In the genomic region with DNA sequence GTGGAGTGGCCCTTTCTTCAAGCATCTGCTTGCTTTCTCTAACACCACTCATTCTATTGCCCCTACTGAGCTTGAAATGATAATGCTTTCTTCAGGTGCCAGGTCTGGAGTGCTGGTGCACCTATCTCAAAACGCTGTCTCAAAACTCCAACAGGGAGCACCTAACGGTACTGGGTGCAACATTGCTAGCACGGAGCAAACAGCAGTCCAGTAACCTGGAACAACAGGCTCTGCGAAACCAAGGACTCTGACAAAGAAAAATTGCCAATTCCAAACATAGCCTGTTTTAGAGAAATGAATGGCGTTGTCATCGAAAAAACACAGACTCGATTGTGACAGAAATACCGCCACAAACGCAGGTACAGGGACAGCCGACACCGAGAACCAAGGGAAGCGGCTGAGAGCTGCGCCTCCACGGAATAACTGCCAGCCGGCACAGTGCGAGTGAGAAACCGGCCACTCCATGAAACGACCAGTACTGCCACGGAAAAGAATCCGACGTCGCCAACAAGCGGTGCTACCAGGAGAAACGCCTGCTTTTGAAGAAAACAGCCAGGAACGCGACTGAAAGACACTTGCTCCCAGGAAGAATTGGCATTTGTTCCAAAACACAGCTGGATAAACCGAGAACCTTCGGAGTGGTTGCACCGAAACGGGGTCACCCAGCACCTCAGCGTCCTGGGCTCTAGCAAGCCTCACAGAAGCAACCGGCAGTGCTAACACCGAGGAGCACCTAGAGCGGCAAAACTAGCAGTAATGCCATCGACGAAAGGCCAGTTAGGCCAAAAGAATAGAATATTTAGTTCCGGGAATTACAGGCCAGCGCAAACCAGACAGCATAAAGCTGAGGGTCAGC, we compare ENCODE assay signal across 8 cellular contexts. TPM values are rescaled to one million over a fixed set of nuclear protein-coding genes. Genes with fewer than 3 reads are reported as not detected.
A peak's percentile ranks its signal among the peaks of the same experiment; 100 is the strongest.
DNase-seq lines count a peak whose midpoint lies in the region; ATAC-seq and TF ChIP-seq lines count a peak whose summit lies in the region.

No MANE protein-coding gene starts in this region.

- H3K4me3 Mint-ChIP-seq in activated naive CD4-positive, alpha-beta T cell treated with anti-CD3 and anti-CD28 coated beads for 36 hours: peak overlapping the region; percentile 80

- WGBS in right lobe of liver (ENCODE audit: insufficient coverage, low coverage, low lambda C conversion rate, missing lambda C conversion rate): 21% methylated on average over 38 of the region's 38 CpGs
- 40 to 42% methylated on average over 37 to 38 of the region's 38 CpGs for WGBS in tibial nerve, 2 donors

- no peak for DNase-seq in activated naive CD4-positive, alpha-beta T cell treated with anti-CD3 and anti-CD28 coated beads for 36 hours
- no peak for DNase-seq in activated naive CD4-positive, alpha-beta T cell (lab: John Stamatoyannopoulos, UW)
- DNase-seq in caudate nucleus (lab: John Stamatoyannopoulos, UW) (no peak), right lobe of liver (peak in 2 of 3 donors; percentile 33 to 45), tibial nerve (ENCODE audit: low spot score in 2 of 2) (no peak), cerebellar nuclear complex (lab: John Stamatoyannopoulos, UW) (no peak), superior temporal gyrus (ENCODE audit: extremely low spot score) (no peak)

- no peaks in the 10 kb centered on the region for H3K9me3 ChIP-seq in right lobe of liver
- H3K9me3 ChIP-seq in tibial nerve: no peaks in the 10 kb centered on the region

- H3K4me1 ChIP-seq in right lobe of liver (peaks cover 0 to 7% (median 0%) of the 10 kb centered on the region in 4 donors), tibial nerve (peaks cover 0 to 8% (median 2%) of the 10 kb centered on the region in 4 donors)

- peaks cover 30% of the 10 kb centered on the region for H3K4me1 Mint-ChIP-seq in activated naive CD4-positive, alpha-beta T cell treated with anti-CD3 and anti-CD28 coated beads for 36 hours (ENCODE audit: low read depth)

- TF ChIP-seq POLR2A in right lobe of liver (IDR thresholded peaks at IDR 0.05) (no peak), tibial nerve (IDR thresholded peaks at IDR 0.05) (no peak)

- CTCF ChIA-PET in activated naive CD4-positive, alpha-beta T cell treated with anti-CD3 and anti-CD28 coated beads for 36 hours (lab: Charles Lee): interaction anchor here (0.6 to 4.8 kb wide), 10 partner anchors 7 to 128 kb away, joined by 3 to 57 read pairs (median 6); no protein-coding TSS in a partner anchor

- no peaks in the 10 kb centered on the region for H3K27me3 Mint-ChIP-seq in activated naive CD4-positive, alpha-beta T cell treated with anti-CD3 and anti-CD28 coated beads for 36 hours (ENCODE audit: low read depth)

- TF ChIP-seq CTCF in right lobe of liver (IDR thresholded peaks at IDR 0.05): no peak
- no peak for TF ChIP-seq CTCF in tibial nerve (IDR thresholded peaks at IDR 0.05)

- H3K4me3 ChIP-seq in right lobe of liver (peak overlapping the region; percentile 13 to 55 (median 15)), tibial nerve (peak overlapping the region; percentile 23 to 45 (median 28))

- ATAC-seq in right lobe of liver: no peak
- ATAC-seq in HG03095 (IDR thresholded peaks at IDR 0.05; ENCODE audit: unreplicated experiment): no peak

- H3K9me3 Mint-ChIP-seq in activated naive CD4-positive, alpha-beta T cell treated with anti-CD3 and anti-CD28 coated beads for 36 hours: no peaks in the 10 kb centered on the region

- H3K27me3 ChIP-seq in right lobe of liver (peaks cover 0 to 63% of the 10 kb centered on the region in 2 donors), tibial nerve (no peaks in the 10 kb centered on the region)

- TF ChIP-seq EP300 in tibial nerve (IDR thresholded peaks at IDR 0.05): no peak

- H3K27ac Mint-ChIP-seq in activated naive CD4-positive, alpha-beta T cell treated with anti-CD3 and anti-CD28 coated beads for 36 hours: peak overlapping the region; percentile 80

- intact Hi-C loops in activated naive CD4-positive, alpha-beta T cell treated with anti-CD3 and anti-CD28 coated beads for 36 hours (cut with micrococcal nuclease): no loop called here
- intact Hi-C loops in right lobe of liver (cut with DNase I): no loop called here

- H3K36me3 ChIP-seq in right lobe of liver: no peaks in the 10 kb centered on the region
- no peaks in the 10 kb centered on the region for H3K36me3 ChIP-seq in tibial nerve

- no peaks in the 10 kb centered on the region for H3K36me3 Mint-ChIP-seq in activated naive CD4-positive, alpha-beta T cell treated with anti-CD3 and anti-CD28 coated beads for 36 hours (ENCODE audit: low read depth)

- H3K27ac ChIP-seq in caudate nucleus (ENCODE audit: low read depth, low read length) (peak overlapping the region; percentile 48), right lobe of liver (peak overlapping the region; percentile 18 to 93 (median 54)), tibial nerve (peak overlapping the region; percentile 84 to 99 (median 96))

RNA-seq across cellular contexts. Expression of a gene that starts 3.0 kb away (rescaled TPM):
- 1 to 10 TPM; 6.0 to 6.5 TPM for total RNA-seq in activated naive CD4-positive, alpha-beta T cell treated with anti-CD3 and anti-CD28 coated beads for 36 hours
- total RNA-seq in right lobe of liver (1 to 10 TPM in 1 of 6 experiments, under 1 TPM in 5; 0.21 to 1.1 (median 0.41) TPM), tibial nerve (1 to 10 TPM; 5.4 to 9.0 (median 8.1) TPM)

Comparison
In these comparisons a context has a peak if more than half of its experiments do, and no peak if none do; other contexts are left out.
1. DNase-seq: peak in right lobe of liver (2 of 3); none in activated naive CD4-positive, alpha-beta T cell treated with anti-CD3 and anti-CD28 coated beads for 36 hours (single experiment), activated naive CD4-positive, alpha-beta T cell (0 of 4), caudate nucleus (0 of 61), tibial nerve (0 of 2), cerebellar nuclear complex (0 of 2) and superior temporal gyrus (single experiment).
2. Peak in every context shown above with its lines, with median percentiles within 50 percentile points of each other: H3K27ac ChIP-seq.